Comparison of ENCODE assay signal across 8 cellular contexts in genomic region chr1:23169727-23170335, GRCh38. TPM values are rescaled to one million over a fixed set of nuclear protein-coding genes. Genes with fewer than 3 reads are reported as not detected.
A peak's percentile ranks its signal among the peaks of the same experiment; 100 is the strongest.
DNase-seq lines count a peak whose midpoint lies in the region; TF ChIP-seq lines count a peak whose summit lies in the region.

No MANE protein-coding gene starts in this region.

- H3K36me3 Mint-ChIP-seq in activated naive CD4-positive, alpha-beta T cell treated with anti-CD3 and anti-CD28 coated beads for 36 hours (ENCODE audit: low read depth) = no peaks in the 10 kb centered on the region

- no peaks in the 10 kb centered on the region for H3K27me3 Mint-ChIP-seq in activated naive CD4-positive, alpha-beta T cell treated with anti-CD3 and anti-CD28 coated beads for 36 hours (ENCODE audit: low read depth)

- no peaks in the 10 kb centered on the region for H3K27me3 ChIP-seq in tibial artery

- peak overlapping the region; percentile 98 for H3K4me3 Mint-ChIP-seq in activated naive CD4-positive, alpha-beta T cell treated with anti-CD3 and anti-CD28 coated beads for 36 hours

- DNase-seq in activated naive CD4-positive, alpha-beta T cell treated with anti-CD3 and anti-CD28 coated beads for 36 hours = peak; percentile 42
- DNase-seq in activated naive CD4-positive, alpha-beta T cell treated with anti-CD3 and anti-CD28 coated beads, Interleukin-2, amount 50 U/mL, for 16 hours = no peak
- peak; percentile 84 for DNase-seq in NOMO-1 treated with dmso at 0.1 percent for 144 hours (lab: John Stamatoyannopoulos, UW; ENCODE audit: unreplicated experiment)
- peak; percentile 57 for DNase-seq in cerebellar cortex (ENCODE audit: low spot score)
- DNase-seq in medulla oblongata (ENCODE audit: extremely low spot score) = peak; percentile 59
- DNase-seq in tibial artery = peak; percentile 77 to 82
- no peak for DNase-seq in NCI-H1092 treated with DMSO at 0.1 percent for 48 hours (lab: John Stamatoyannopoulos, UW)
- DNase-seq in NCI-H1417 (lab: John Stamatoyannopoulos, UW) = no peak

- no peak overlapping the region for H3K27ac Mint-ChIP-seq in activated naive CD4-positive, alpha-beta T cell treated with anti-CD3 and anti-CD28 coated beads for 36 hours

- CTCF ChIA-PET in activated naive CD4-positive, alpha-beta T cell treated with anti-CD3 and anti-CD28 coated beads for 36 hours (lab: Charles Lee) = interaction anchor here (0.6 to 2.5 kb wide), 3 partner anchors 14 to 70 kb away, joined by 3 to 23 read pairs (median 7); no protein-coding TSS in a partner anchor

- no peaks in the 10 kb centered on the region for H3K36me3 ChIP-seq in tibial artery

- TF ChIP-seq CTCF in tibial artery (IDR thresholded peaks at IDR 0.05) = no peak

- H3K27ac ChIP-seq in tibial artery = peak overlapping the region; percentile 90 to 91

- H3K9me3 Mint-ChIP-seq in activated naive CD4-positive, alpha-beta T cell treated with anti-CD3 and anti-CD28 coated beads for 36 hours = no peaks in the 10 kb centered on the region

- H3K4me1 Mint-ChIP-seq in activated naive CD4-positive, alpha-beta T cell treated with anti-CD3 and anti-CD28 coated beads for 36 hours (ENCODE audit: low read depth) = peaks cover 35% of the 10 kb centered on the region

- no peaks in the 10 kb centered on the region for H3K9me3 ChIP-seq in tibial artery

- peak overlapping the region; percentile 90 to 94 for H3K4me3 ChIP-seq in tibial artery

- intact Hi-C loops in activated naive CD4-positive, alpha-beta T cell treated with anti-CD3 and anti-CD28 coated beads for 36 hours (cut with micrococcal nuclease) = loop anchor here (2.0 to 5.0 kb wide), 3 partner anchors 21 to 148 kb away; no protein-coding TSS in a partner anchor
- intact Hi-C loops in tibial artery (cut with DNase I; ENCODE audit: low total_unique reads) = loop anchor here (5.0 kb wide), 1 partner anchor 153 kb away; the partner anchor contains the start of genes KDM1A and TEX46

- H3K4me1 ChIP-seq in tibial artery = peaks cover 0 to 36% (median 22%) of the 10 kb centered on the region in 4 donors

RNA-seq across cellular contexts. Expression of gene LUZP1, which starts 1.2 kb away (rescaled TPM):
- total RNA-seq in activated naive CD4-positive, alpha-beta T cell treated with anti-CD3 and anti-CD28 coated beads for 36 hours = 10 to 100 TPM; 12.6 to 13.7 TPM

RNA-seq across cellular contexts. Expression of gene HTR1D, which starts 47.5 kb away (rescaled TPM):
- total RNA-seq in activated naive CD4-positive, alpha-beta T cell treated with anti-CD3 and anti-CD28 coated beads for 36 hours = not detected

Comparison
In these comparisons a context has a peak if more than half of its experiments do, and no peak if none do; other contexts are left out.
1. DNase-seq: peak in activated naive CD4-positive, alpha-beta T cell treated with anti-CD3 and anti-CD28 coated beads for 36 hours (single experiment), NOMO-1 treated with dmso at 0.1 percent for 144 hours (single experiment), cerebellar cortex (single experiment), medulla oblongata (single experiment) and tibial artery (2 of 2); none in activated naive CD4-positive, alpha-beta T cell treated with anti-CD3 and anti-CD28 coated beads, Interleukin-2, amount 50 U/mL, for 16 hours (single experiment), NCI-H1092 treated with DMSO at 0.1 percent for 48 hours (single experiment) and NCI-H1417 (0 of 3).